ENCODE assay signal across 9 cellular contexts in genomic region chr4:78749972-78750727, GRCh38. TPM values are rescaled to one million over a fixed set of nuclear protein-coding genes. Genes with fewer than 3 reads are reported as not detected.
DNase-seq lines count a peak whose midpoint lies in the region; ATAC-seq and TF ChIP-seq lines count a peak whose summit lies in the region.
"Had no signal": no experiment of that assay in that cellular context is flagged by ENCODE, and none has a peak within 500 bp of the region (broad histone marks: within the 10 kb centered on the region; RNA-seq: fewer than 3 reads in every experiment).

No MANE protein-coding gene starts in this region.

- H3K4me3 ChIP-seq in GM12864 (ENCODE audit: low read depth, low read length) (no peak overlapping the region; the same call in 1 of the 2 replicates), IMR-90 (ENCODE audit: insufficient read depth, low read depth, low read length) (no peak overlapping the region), heart left ventricle (no peak overlapping the region)

- no peak overlapping the region for H2BK5ac ChIP-seq in IMR-90 (ENCODE audit: low read depth, low read length, poor library complexity, severe bottlenecking)

- H2AFZ ChIP-seq in IMR-90 (replicated peaks; ENCODE audit: low read length, poor library complexity) = no peak overlapping the region

- H3K9me3 ChIP-seq in IMR-90 (ENCODE audit: control insufficient read depth, insufficient read depth, low read length) (peaks cover 2% of the 10 kb centered on the region; the same call in 1 of the 2 replicates), heart left ventricle (no peaks in the 10 kb centered on the region)

- POLR2A ChIA-PET in IMR-90 (lab: Charles Lee; ENCODE audit: unreplicated experiment) = no interaction called here

- no peaks in the 10 kb centered on the region for H4K20me1 ChIP-seq in IMR-90 (ENCODE audit: insufficient read depth, low read length)

- no peak overlapping the region for H2BK120ac ChIP-seq in IMR-90 (ENCODE audit: low read depth, low read length)

- peak overlapping the region; percentile 55 for H3K23ac ChIP-seq in IMR-90 (ENCODE audit: low read depth, low read length)

- no peak overlapping the region for H3K14ac ChIP-seq in IMR-90 (replicated peaks; ENCODE audit: low read depth, low read length)

- H3K27me3 ChIP-seq in IMR-90 (ENCODE audit: control insufficient read depth, insufficient read depth, low read length) (no peaks in the 10 kb centered on the region), heart left ventricle (no peaks in the 10 kb centered on the region)

- no peak overlapping the region for H3K56ac ChIP-seq in IMR-90 (ENCODE audit: extremely low read depth, insufficient read depth, low read length)

- no peak overlapping the region for H3K27ac ChIP-seq in IMR-90 (ENCODE audit: insufficient read depth, low read length)
- peak overlapping the region in 8 of 12 donors; percentile 12 to 83 (median 34) for H3K27ac ChIP-seq in heart left ventricle

- no peak overlapping the region for H2AK9ac ChIP-seq in IMR-90 (replicated peaks; ENCODE audit: low read depth, low read length, poor library complexity)

- no peaks in the 10 kb centered on the region for H3K79me1 ChIP-seq in IMR-90 (ENCODE audit: low read depth in 1 of 2, low read length in 2 of 2)

- no peak overlapping the region for H2BK15ac ChIP-seq in IMR-90 (ENCODE audit: low read depth, low read length)

- H3K36me3 ChIP-seq in IMR-90 (ENCODE audit: control insufficient read depth, insufficient read depth, low read length) = no peaks in the 10 kb centered on the region
- H3K36me3 ChIP-seq in heart left ventricle = no peaks in the 10 kb centered on the region

- WGBS in IMR-90 (ENCODE audit: extremely low coverage in 2 of 2, insufficient read length in 1 of 2), 2 experiments = no CpG with 5 or more reads among the region's 2 CpGs
- 17 to 24% (median 20%) methylated on average over 2 of the region's 2 CpGs for WGBS in heart left ventricle, 4 donors

- DNase-seq in GM12864 (ENCODE audit: low read depth) = peak; percentile 82
- DNase-seq in IMR-90 = no peak
- DNase-seq in heart left ventricle = no peak
- no peak for DNase-seq in stimulated activated CD4-positive, alpha-beta T cell treated with anti-CD3 and anti-CD28 coated beads, Interleukin-15, amount 100 ng/mL, for 24 hours
- DNase-seq in activated T-cell treated with anti-CD3 and anti-CD28 coated beads, Interleukin-2, amount 50 U/mL, for 48 hours = no peak
- DNase-seq in activated CD4-positive, alpha-beta T cell treated with anti-CD3 and anti-CD28 coated beads, Interleukin-2, amount 50 U/mL, for 4 hours = no peak
- no peak for DNase-seq in D341Med (ENCODE audit: low spot score)
- DNase-seq: T-cell had no signal

- H4K8ac ChIP-seq in IMR-90 (ENCODE audit: low read depth in 2 of 2, low read length in 2 of 2) = no peak overlapping the region

- no peak overlapping the region for H4K91ac ChIP-seq in IMR-90 (ENCODE audit: insufficient read depth, low read depth, low read length)

- BruUV-seq in IMR-90 (replicated peaks; lab: Mats Ljungman, UMichigan) = no TSS peak

- H3K4me1 ChIP-seq in IMR-90 (ENCODE audit: control insufficient read depth, insufficient read depth, low read length) (peaks cover 6% of the 10 kb centered on the region), heart left ventricle (peaks cover 0 to 26% (median 9%) of the 10 kb centered on the region in 12 donors)

- dilution Hi-C loops in IMR-90 (cut with HindIII; ENCODE audit: low sequenced_read_pairs, unreplicated experiment) = no loop called here

- TF ChIP-seq CTCF in GM12864 (IDR thresholded peaks at IDR 0.05; ENCODE audit: low read depth, low read length, missing control alignments) (no peak), IMR-90 (conservative IDR thresholded peaks at IDR 0.05; ENCODE audit: low read depth, low read length) (no peak), heart left ventricle (IDR thresholded peaks at IDR 0.05) (no peak)

- H2AK5ac ChIP-seq in IMR-90 (ENCODE audit: low read depth, low read length) = 0 out of 2 replicates have a peak overlapping the region, but pooled peaks have one; percentile 33

- no peak overlapping the region for H4K5ac ChIP-seq in IMR-90 (ENCODE audit: low read depth, low read length)

- H3K18ac ChIP-seq in IMR-90 (ENCODE audit: low read depth, low read length) = no peak overlapping the region

- H3K9me1 ChIP-seq in IMR-90 (ENCODE audit: insufficient read depth, low read length) = no peaks in the 10 kb centered on the region

- no peak overlapping the region for H3K4ac ChIP-seq in IMR-90 (ENCODE audit: low read depth, low read length)

- H3K9ac ChIP-seq in IMR-90 (ENCODE audit: low read depth, low read length) = no peak overlapping the region

- TF ChIP-seq POLR2A in IMR-90 (IDR thresholded peaks at IDR 0.05; ENCODE audit: low read depth, low read length) (no peak), heart left ventricle (IDR thresholded peaks at IDR 0.05) (no peak)

- no peak overlapping the region for H2BK20ac ChIP-seq in IMR-90 (ENCODE audit: low read depth, low read length)

- CTCF ChIA-PET in IMR-90 (lab: Yijun Ruan, JAX) = no interaction called here

- in situ Hi-C loops in IMR-90 (cut with MboI; ENCODE audit: low sequenced_read_pairs) = no loop called here

- intact Hi-C loops in IMR-90 (cut with micrococcal nuclease) (no loop called here), heart left ventricle (cut with DNase I) (no loop called here)

- ATAC-seq in GM21576 (IDR thresholded peaks at IDR 0.05; ENCODE audit: unreplicated experiment) (peak; percentile 89), IMR-90 (ENCODE audit: low read depth) (no peak), heart left ventricle (peak; percentile 26 to 66 (median 44))
- ATAC-seq: T-cell had no signal

- no peak for TF ChIP-seq RAD21 in IMR-90 (IDR thresholded peaks at IDR 0.05; ENCODE audit: low read length)

- H3K4me2 ChIP-seq in IMR-90 (ENCODE audit: low read depth, low read length) = no peak overlapping the region

TF ChIP-seq in IMR-90, 13 proteins besides CTCF, POLR2A, EP300 and RAD21:
- TF ChIP-seq MAZ (IDR thresholded peaks at IDR 0.05; ENCODE audit: borderline replicate concordance, low read depth, low read length) (no peak), USF2 (IDR thresholded peaks at IDR 0.05; ENCODE audit: low read depth, low read length) (no peak), BHLHE40 (IDR thresholded peaks at IDR 0.05; ENCODE audit: low read depth, low read length) (no peak), RFX5 (IDR thresholded peaks at IDR 0.05; ENCODE audit: low read depth, low read length) (no peak), NFE2L2 (IDR thresholded peaks at IDR 0.05; ENCODE audit: low read depth, low read length) (no peak), CEBPB (IDR thresholded peaks at IDR 0.05; ENCODE audit: low read depth, low read length) (no peak), ELK1 (IDR thresholded peaks at IDR 0.05; ENCODE audit: borderline replicate concordance, low read depth, low read length) (no peak), FOS (IDR thresholded peaks at IDR 0.05; ENCODE audit: low read depth, low read length) (no peak), RCOR1 (IDR thresholded peaks at IDR 0.05; ENCODE audit: insufficient replicate concordance, low read length) (no peak), SMC3 (IDR thresholded peaks at IDR 0.05; ENCODE audit: low read depth, low read length) (no peak), CHD1 (IDR thresholded peaks at IDR 0.05; ENCODE audit: low read depth, low read length) (no peak), MAFK (IDR thresholded peaks at IDR 0.05; ENCODE audit: low read depth, low read length) (no peak), MXI1 (IDR thresholded peaks at IDR 0.05; ENCODE audit: borderline replicate concordance, low read depth, low read length) (no peak)
TF ChIP-seq in IMR-90: peak in this region for 0.

RNA-seq across cellular contexts. Expression of gene BMP2K, which starts 26.0 kb away (rescaled TPM):
- total RNA-seq in IMR-90 (2012; rRNA removed) (46.1 and 59.7 TPM in 2 replicates), heart left ventricle (10 to 100 TPM; 16.2 to 65.7 (median 30.6) TPM)
- polyA plus RNA-seq in IMR-90 (2012; rRNA removed) (14.3 and 15.8 TPM in 2 replicates), heart left ventricle (10 to 100 TPM in 1 of 2 donors, 1 to 10 TPM in 1; 5.4 to 12.1 TPM)
- polyA plus RNA-seq in IMR-90 (2012; cell fraction: cytosol; rRNA removed) = 3.6 and 3.8 TPM in 2 replicates
- polyA plus RNA-seq in IMR-90 (2012; cell fraction: nucleus; rRNA removed; ENCODE audit: low replicate concordance) = 7.6 and 39.7 TPM in 2 replicates
